1 cellular context compared by ENCODE assay signal in genomic region chr4:47913328-47913727, GRCh38.
A peak's percentile ranks its signal among the peaks of the same experiment; 100 is the strongest.
TF ChIP-seq lines count a peak whose summit lies in the region.

No MANE protein-coding gene starts in this region.

TF ChIP-seq in K562, 482 proteins besides CTCF, POLR2A, EP300 and RAD21 (continued from another document):
- TF ChIP-seq ZBTB40 (IDR thresholded peaks at IDR 0.05): no peak
- TF ChIP-seq ZBTB40 (CRISPR knock-in tag; IDR thresholded peaks at IDR 0.05): no peak
- TF ChIP-seq TFAM (CRISPR knock-in tag; conservative IDR thresholded peaks at IDR 0.05): no peak
- peak; percentile 28; the same call in 1 of the 2 replicates for TF ChIP-seq CBFA2T3 (IDR thresholded peaks at IDR 0.05)
- TF ChIP-seq NFE2 (IDR thresholded peaks at IDR 0.05; ENCODE audit: low read depth): peak; percentile 15; the same call in 1 of the 2 replicates
- no peak for TF ChIP-seq GATAD2B (IDR thresholded peaks at IDR 0.05; ENCODE audit: borderline replicate concordance)
- TF ChIP-seq SMARCC2 (IDR thresholded peaks at IDR 0.05; ENCODE audit: low read depth): no peak
- no peak for TF ChIP-seq SLC30A9 (CRISPR knock-in tag; IDR thresholded peaks at IDR 0.05)
- no peak for TF ChIP-seq ZNF224 (CRISPR knock-in tag; IDR thresholded peaks at IDR 0.05)
- no peak for TF ChIP-seq TCFL5 (CRISPR knock-in tag; conservative IDR thresholded peaks at IDR 0.05)
- peak; percentile 86 for TF ChIP-seq CBX5 (IDR thresholded peaks at IDR 0.05; ENCODE audit: borderline replicate concordance, low read depth)
- no peak for TF ChIP-seq RB1 (IDR thresholded peaks at IDR 0.05; ENCODE audit: low read depth)
- TF ChIP-seq NFXL1 (CRISPR knock-in tag; IDR thresholded peaks at IDR 0.05): no peak
- TF ChIP-seq ZNF23 (CRISPR knock-in tag; IDR thresholded peaks at IDR 0.05): no peak
TF ChIP-seq in K562: peak in this region for 18.
